8 cellular contexts compared by ENCODE assay signal in genomic region chr20:35952480-35953410, GRCh38.
A peak's percentile ranks its signal among the peaks of the same experiment; 100 is the strongest.
DNase-seq lines count a peak whose midpoint lies in the region; ATAC-seq lines count a peak whose summit lies in the region.

No MANE protein-coding gene starts in this region.

- peaks cover 16% of the 10 kb centered on the region for H3K4me1 Mint-ChIP-seq in stimulated activated naive CD8-positive, alpha-beta T cell treated with anti-CD3 and anti-CD28 coated beads, Interleukin-15, Interleukin-2, amounts not matched to agents 100 ng/mL and 50 ng/mL, for 24 hours (ENCODE audit: low read depth)

- no peak for DNase-seq in stimulated activated naive CD8-positive, alpha-beta T cell treated with anti-CD3 and anti-CD28 coated beads, Interleukin-15, Interleukin-2, amounts not matched to agents 100 U/mL and 50 U/mL, for 24 hours
- DNase-seq in SKM-1 (lab: John Stamatoyannopoulos, UW; ENCODE audit: unreplicated experiment) (peak; percentile 43), epithelial cell of prostate (ENCODE audit: low read depth, low spot score) (no peak), NCI-H1417 treated with DMSO at 0.1 percent for 48 hours (lab: John Stamatoyannopoulos, UW) (no peak)

- peak overlapping the region; percentile 99 for H3K4me3 Mint-ChIP-seq in stimulated activated naive CD8-positive, alpha-beta T cell treated with anti-CD3 and anti-CD28 coated beads, Interleukin-15, Interleukin-2, amounts not matched to agents 100 ng/mL and 50 ng/mL, for 24 hours

- H3K27ac Mint-ChIP-seq in stimulated activated naive CD8-positive, alpha-beta T cell treated with anti-CD3 and anti-CD28 coated beads, Interleukin-15, Interleukin-2, amounts not matched to agents 100 ng/mL and 50 ng/mL, for 24 hours = peak overlapping the region; percentile 99

- ATAC-seq in stimulated activated naive CD8-positive, alpha-beta T cell treated with anti-CD3 and anti-CD28 coated beads, Interleukin-15, Interleukin-2, amounts not matched to agents 100 U/mL and 50 U/mL, for 24 hours = no peak
- ATAC-seq in GM18873 (IDR thresholded peaks at IDR 0.05; ENCODE audit: low FRiP score, unreplicated experiment) = no peak
- no peak for ATAC-seq in GM19455 (IDR thresholded peaks at IDR 0.05; ENCODE audit: unreplicated experiment)

- H3K36me3 Mint-ChIP-seq in stimulated activated naive CD8-positive, alpha-beta T cell treated with anti-CD3 and anti-CD28 coated beads, Interleukin-15, Interleukin-2, amounts not matched to agents 100 ng/mL and 50 ng/mL, for 24 hours (ENCODE audit: low read depth) = peaks cover 16% of the 10 kb centered on the region

- no peaks in the 10 kb centered on the region for H3K27me3 Mint-ChIP-seq in stimulated activated naive CD8-positive, alpha-beta T cell treated with anti-CD3 and anti-CD28 coated beads, Interleukin-15, Interleukin-2, amounts not matched to agents 100 ng/mL and 50 ng/mL, for 24 hours

- H3K4me3 ChIP-seq in neuron (ENCODE audit: low read length) = peak overlapping the region; percentile 75

- no peak overlapping the region for H2AFZ ChIP-seq in neuron (ENCODE audit: low read depth, low read length)

- peaks cover 13% of the 10 kb centered on the region for H3K4me1 ChIP-seq in neuron (ENCODE audit: insufficient read depth, low read length)

- peaks cover 12% of the 10 kb centered on the region for H3K36me3 ChIP-seq in neuron (ENCODE audit: insufficient read depth, low read length)

- H3K27me3 ChIP-seq in neuron (ENCODE audit: insufficient read depth, low read length) = no peaks in the 10 kb centered on the region

- no peaks in the 10 kb centered on the region for H3K9me3 Mint-ChIP-seq in stimulated activated naive CD8-positive, alpha-beta T cell treated with anti-CD3 and anti-CD28 coated beads, Interleukin-15, Interleukin-2, amounts not matched to agents 100 ng/mL and 50 ng/mL, for 24 hours

- peak overlapping the region; percentile 99 for H3K27ac ChIP-seq in epithelial cell of prostate

- H3K9me3 ChIP-seq in neuron (ENCODE audit: low read length) = no peaks in the 10 kb centered on the region
